Comparison of ENCODE assay signal across 8 cellular contexts in genomic region chr5:154190652-154191304, GRCh38. TPM values are rescaled to one million over a fixed set of nuclear protein-coding genes. Genes with fewer than 3 reads are reported as not detected.
DNase-seq lines count a peak whose midpoint lies in the region; ATAC-seq and TF ChIP-seq lines count a peak whose summit lies in the region.

TSS of gene GALNT10 (plus strand) at chr5:154190733. CDS start at chr5:154190867, 134 bp downstream.

- H4K5ac ChIP-seq in mesendoderm (ENCODE audit: low read length) = no peak within 1 kb of the TSS

- H3K4me1 Mint-ChIP-seq in endothelial cell (ENCODE audit: unreplicated experiment) = peaks cover 30% of the 10 kb centered on the region

- H3K4me3 ChIP-seq in A673 (ENCODE audit: low read depth, low read length, poor library complexity, severe bottlenecking) (peak within 1 kb of the TSS; percentile 73), MG63 (peak within 1 kb of the TSS; percentile 81), mesendoderm (ENCODE audit: low read length) (peak within 1 kb of the TSS; percentile 55)

- peak within 1 kb of the TSS; percentile 64 for H3K9ac ChIP-seq in mesendoderm (ENCODE audit: low read length)

- no peak within 1 kb of the TSS for H2AK5ac ChIP-seq in mesendoderm (ENCODE audit: low read length)

- peak within 1 kb of the TSS; percentile 66 for H4K8ac ChIP-seq in mesendoderm (ENCODE audit: low read depth, low read length)

- H3K27ac Mint-ChIP-seq in endothelial cell (ENCODE audit: unreplicated experiment) = peak within 1 kb of the TSS; percentile 93

- peaks cover 12% of the 10 kb centered on the region for H3K27me3 Mint-ChIP-seq in endothelial cell (ENCODE audit: unreplicated experiment)

- no peak within 1 kb of the TSS for H3K23ac ChIP-seq in mesendoderm (ENCODE audit: low read length)

- peak within 1 kb of the TSS; percentile 79 for H3K4me2 ChIP-seq in mesendoderm (ENCODE audit: low read length)

- CTCF ChIA-PET in A673 (lab: Charles Lee) = interaction anchor here (0.5 to 1.7 kb wide), 7 partner anchors 11 to 216 kb away, joined by 3 to 10 read pairs (median 5); no protein-coding TSS in a partner anchor
- CTCF ChIA-PET in HEK293T (lab: Yijun Ruan, JAX) = interaction anchor here (0.8 to 2.8 kb wide), 9 partner anchors 10 to 215 kb away, joined by 3 to 14 read pairs (median 4); no protein-coding TSS in a partner anchor

- peak within 1 kb of the TSS; percentile 98 for H3K18ac ChIP-seq in mesendoderm (ENCODE audit: low read length)

- H3K9me3 ChIP-seq in A673 (ENCODE audit: low read depth, low read length, poor library complexity, severe bottlenecking) (no peaks in the 10 kb centered on the region), MG63 (no peaks in the 10 kb centered on the region)

- peak within 1 kb of the TSS; percentile 92 for H3K4ac ChIP-seq in mesendoderm (ENCODE audit: low read depth, low read length)

- peak within 1 kb of the TSS; percentile 78 for H2BK120ac ChIP-seq in mesendoderm (ENCODE audit: low read depth, low read length)

- H2BK15ac ChIP-seq in mesendoderm (replicated peaks; ENCODE audit: low read depth) = peak within 1 kb of the TSS; percentile 25

- H3K79me2 ChIP-seq in mesendoderm (ENCODE audit: control insufficient read depth, insufficient read depth, low read length) = peaks cover 7% of the 10 kb centered on the region

- H3K27ac ChIP-seq in A673 (ENCODE audit: low read depth, low read length, poor library complexity, severe bottlenecking) (peak within 1 kb of the TSS; percentile 87), mesendoderm (ENCODE audit: low read depth, low read length) (no peak within 1 kb of the TSS)

- H3K79me1 ChIP-seq in mesendoderm (ENCODE audit: low read length) = peaks cover 9% of the 10 kb centered on the region

- POLR2A ChIA-PET in A673 (lab: Charles Lee; ENCODE audit: low non-redundant PET) (no interaction called here), HEK293T (lab: Yijun Ruan, JAX) (interaction anchor here (0.7 to 2.3 kb wide), 12 partner anchors 8 to 214 kb away, joined by 3 to 8 read pairs (median 4); partner anchors contain the start of genes FAM114A2 and MFAP3)

- intact Hi-C loops in A673 (cut with micrococcal nuclease; ENCODE audit: unreplicated experiment) = loop anchor here (2.0 kb wide), 1 partner anchor 214 kb away; no protein-coding TSS in a partner anchor

- no peaks in the 10 kb centered on the region for H3K9me3 Mint-ChIP-seq in endothelial cell (ENCODE audit: unreplicated experiment)

- DNase-seq in A673 (ENCODE audit: low spot score) (peak; percentile 68), GM10266 (ENCODE audit: extremely low spot score) (peak; percentile 92), HEK293T (ENCODE audit: extremely low spot score) (peak; percentile 88), MG63 (peak; percentile 83), endothelial cell (ENCODE audit: low spot score) (peak; percentile 66), mesendoderm (peak; percentile 71)
- DNase-seq in stimulated activated naive CD4-positive, alpha-beta T cell (lab: John Stamatoyannopoulos, UW) = peak; percentile 45 to 83 (median 67)

- peaks cover 6% of the 10 kb centered on the region for H3K27me3 ChIP-seq in A673 (replicated peaks; ENCODE audit: insufficient read depth, low read depth, low read length, poor library complexity)
- peaks cover 6% of the 10 kb centered on the region; the same call in 1 of the 2 replicates for H3K27me3 ChIP-seq in MG63
- peaks cover 6% of the 10 kb centered on the region for H3K27me3 ChIP-seq in mesendoderm (ENCODE audit: insufficient read depth, low read length, poor library complexity)

- WGBS in mesendoderm (ENCODE audit: extremely low coverage, insufficient coverage, low lambda C conversion rate) = no CpG with 5 or more reads among the region's 72 CpGs

- no TSS peak for BruUV-seq in A673 (replicated peaks; lab: Mats Ljungman, UMichigan)

- H3K4me1 ChIP-seq in A673 (ENCODE audit: insufficient read depth, low read length, poor library complexity, severe bottlenecking) (peaks cover 9% of the 10 kb centered on the region), mesendoderm (ENCODE audit: control insufficient read depth, low read depth, low read length) (peaks cover 15% of the 10 kb centered on the region)

- peaks cover 19% of the 10 kb centered on the region for H3K36me3 Mint-ChIP-seq in endothelial cell (ENCODE audit: low read depth, unreplicated experiment)

- H3K56ac ChIP-seq in mesendoderm (ENCODE audit: low read length) = peak within 1 kb of the TSS; percentile 77

- peak within 1 kb of the TSS; percentile 99 for H3K4me3 Mint-ChIP-seq in endothelial cell (ENCODE audit: unreplicated experiment)

- H2BK5ac ChIP-seq in mesendoderm (ENCODE audit: low read length) = no peak within 1 kb of the TSS

- H3K36me3 ChIP-seq in A673 (ENCODE audit: insufficient read depth, low read length, poor library complexity, severe bottlenecking) (no peaks in the 10 kb centered on the region), MG63 (peaks cover 6% of the 10 kb centered on the region), mesendoderm (ENCODE audit: control insufficient read depth, insufficient read depth, low read length) (no peaks in the 10 kb centered on the region)

- TF ChIP-seq CTCF in A673 (conservative IDR thresholded peaks at IDR 0.05; ENCODE audit: low read depth, low read length) (no peak), GM10266 (IDR thresholded peaks at IDR 0.05; ENCODE audit: control insufficient read depth, insufficient read depth, low read depth, missing control alignments) (peak; percentile 40), endothelial cell (IDR thresholded peaks at IDR 0.05; ENCODE audit: unreplicated experiment) (no peak)

- peak; percentile 73 to 74 for ATAC-seq in activated CD4-positive, CD25-positive, alpha-beta regulatory T cell treated with anti-CD3 and anti-CD28 coated beads, Interleukin-2, amount 50 U/mL, for 24 hours

TF ChIP-seq in HEK293T, 16 proteins besides CTCF, POLR2A, EP300 and RAD21:
- TF ChIP-seq BHLHE40 (IDR thresholded peaks at IDR 0.05; ENCODE audit: borderline replicate concordance) = no peak
- TF ChIP-seq ARNT (IDR thresholded peaks at IDR 0.05) = peak; percentile 14; the same call in 1 of the 2 replicates

RNA-seq across cellular contexts. Expression of gene GALNT10, which starts in this region (rescaled TPM):
- total RNA-seq in A673 (2021) (17.9 and 18.0 TPM in 2 replicates), endothelial cell (ENCODE audit: unreplicated experiment) (22.5 TPM)
- 25.9 and 26.3 TPM in 2 replicates for total RNA-seq in MG63 (2014; rRNA removed; shearing (Covaris generic); ENCODE audit: low replicate concordance)
- polyA plus RNA-seq in mesendoderm (2013, experiment 1 of 2) = 23.1 TPM
- polyA plus RNA-seq in mesendoderm (2013, experiment 2 of 2) = 22.1 TPM
